In genomic region chr16:85170066-85171003, GRCh38 we compare ENCODE assay signal across 1 cellular context.
TF ChIP-seq lines count a peak whose summit lies in the region.

No MANE protein-coding gene starts in this region.

TF ChIP-seq in H1, 55 proteins besides CTCF, POLR2A, EP300 and RAD21:
- TF ChIP-seq SIN3A (conservative IDR thresholded peaks at IDR 0.05 in 1 of 2, IDR thresholded peaks at IDR 0.05 in 1 of 2; ENCODE audit: low read depth in 1 of 2, low read length in 2 of 2) (no peak), ATF3 (IDR thresholded peaks at IDR 0.05; ENCODE audit: insufficient read depth, low read depth, low read length) (no peak), SUZ12 (IDR thresholded peaks at IDR 0.05; ENCODE audit: low read length) (peak; percentile 52), SIRT6 (IDR thresholded peaks at IDR 0.05; ENCODE audit: low read length) (no peak), TEAD4 (IDR thresholded peaks at IDR 0.05; ENCODE audit: low read depth, low read length) (no peak), E2F6 (IDR thresholded peaks at IDR 0.05) (peak; percentile 19; the same call in 1 of the 2 replicates), SRF (IDR thresholded peaks at IDR 0.05; ENCODE audit: low read depth, low read length) (no peak), EZH2 (IDR thresholded peaks at IDR 0.05; ENCODE audit: low read depth, low read length, severe bottlenecking) (peak; percentile 51), JUN (IDR thresholded peaks at IDR 0.05; ENCODE audit: low read depth, low read length) (no peak), SAP30 (IDR thresholded peaks at IDR 0.05; ENCODE audit: insufficient read depth, insufficient replicate concordance, low read length) (no peak), CHD7 (IDR thresholded peaks at IDR 0.05; ENCODE audit: insufficient replicate concordance, low read length) (no peak), POLR2AphosphoS5 (IDR thresholded peaks at IDR 0.05; ENCODE audit: low read depth, low read length) (no peak), RXRA (IDR thresholded peaks at IDR 0.05; ENCODE audit: insufficient read depth, low read depth, low read length) (no peak), GTF2F1 (IDR thresholded peaks at IDR 0.05; ENCODE audit: borderline replicate concordance, low read depth, low read length) (no peak), BRCA1 (IDR thresholded peaks at IDR 0.05; ENCODE audit: low read depth, low read length) (no peak), SP1 (IDR thresholded peaks at IDR 0.05; ENCODE audit: low read depth, low read length) (no peak), KDM4A (IDR thresholded peaks at IDR 0.05; ENCODE audit: low read depth, low read length, severe bottlenecking) (peak; percentile 9), ATF2 (IDR thresholded peaks at IDR 0.05; ENCODE audit: low read length) (no peak), MAX (IDR thresholded peaks at IDR 0.05) (peak; percentile 65)
